24 cellular contexts compared by ENCODE assay signal in genomic region chr1:190312763-190313162, GRCh38.
DNase-seq lines count a peak whose midpoint lies in the region; ATAC-seq, FAIRE-seq and TF ChIP-seq lines count a peak whose summit lies in the region.
"Had no signal": no experiment of that assay in that cellular context is flagged by ENCODE, and none has a peak within 500 bp of the region (broad histone marks: within the 10 kb centered on the region; RNA-seq: fewer than 3 reads in every experiment).

No MANE protein-coding gene starts in this region.

- H3K9me3 ChIP-seq in pancreas, result no peaks in the 10 kb centered on the region
- H3K9me3 ChIP-seq: A549; BLaER1 treated with 17β-estradiol and CSF1 and Interleukin-3, amounts not matched to agents 10 nM and 100 nM; Caco-2 had no signal

- no peak overlapping the region for H3K4me3 ChIP-seq in pancreas
- H3K4me3 ChIP-seq: A549; BLaER1 treated with 17β-estradiol and CSF1 and Interleukin-3, amounts not matched to agents 10 nM and 100 nM; GM12878 had no signal

- no peak for DNase-seq in D721Med (ENCODE audit: insufficient read length, low spot score)
- DNase-seq in pancreas, result no peak
- no peak for DNase-seq in activated CD4-positive, alpha-beta T cell treated with anti-CD3 and anti-CD28 coated beads for 48 hours
- DNase-seq in HTR-8/SVneo (ENCODE audit: insufficient read length, low spot score), result no peak
- DNase-seq: 8988T; AML-193; Caco-2; Calu3; CD4-positive, alpha-beta T cell; CD8-positive, alpha-beta T cell; DMS 273 treated with DMSO at 0.1 percent for 48 hours; DMS153; DMS53; DMS79; DND-41; EL; GDM1 had no signal

- no peaks in the 10 kb centered on the region for H3K4me1 ChIP-seq in pancreas
- H3K4me1 ChIP-seq: A549; BLaER1 treated with 17β-estradiol and CSF1 and Interleukin-3, amounts not matched to agents 10 nM and 100 nM; Caco-2 had no signal

- TF ChIP-seq CTCF in D721Med (IDR thresholded peaks at IDR 0.05; ENCODE audit: insufficient read depth, missing control alignments) (no peak), pancreas (IDR thresholded peaks at IDR 0.05) (no peak)

- no peak for ATAC-seq in pancreas
- ATAC-seq: A549; CD8-positive, alpha-beta T cell; GM12878 had no signal

- FAIRE-seq in A204.1 (lab: Jason Lieb, UNC) (peak; percentile 52), D721Med (lab: Jason Lieb, UNC) (peak; percentile 88), pancreas (lab: Jason Lieb, UNC) (peak; percentile 26), HTR-8/SVneo (lab: Jason Lieb, UNC) (no peak)
- FAIRE-seq: A549, GM12878, GM12892, GM18507 had no signal

- H3K27me3 ChIP-seq in pancreas, result no peaks in the 10 kb centered on the region
- H3K27me3 ChIP-seq: BLaER1 treated with 17β-estradiol and CSF1 and Interleukin-3, amounts not matched to agents 10 nM and 100 nM had no signal

- no peaks in the 10 kb centered on the region for H3K36me3 ChIP-seq in pancreas
- H3K36me3 ChIP-seq: BLaER1 treated with 17β-estradiol and CSF1 and Interleukin-3, amounts not matched to agents 10 nM and 100 nM had no signal

- intact Hi-C loops in pancreas (cut with DNase I), result no loop called here

- WGBS in pancreas, 2 donors, result 52 to 82% methylated on average over 1 of the region's 1 CpG

- H3K27ac ChIP-seq in pancreas, result no peak overlapping the region
- H3K27ac ChIP-seq: A549; BLaER1 treated with 17β-estradiol and CSF1 and Interleukin-3, amounts not matched to agents 10 nM and 100 nM; C4-2B had no signal
